In the genomic region with DNA sequence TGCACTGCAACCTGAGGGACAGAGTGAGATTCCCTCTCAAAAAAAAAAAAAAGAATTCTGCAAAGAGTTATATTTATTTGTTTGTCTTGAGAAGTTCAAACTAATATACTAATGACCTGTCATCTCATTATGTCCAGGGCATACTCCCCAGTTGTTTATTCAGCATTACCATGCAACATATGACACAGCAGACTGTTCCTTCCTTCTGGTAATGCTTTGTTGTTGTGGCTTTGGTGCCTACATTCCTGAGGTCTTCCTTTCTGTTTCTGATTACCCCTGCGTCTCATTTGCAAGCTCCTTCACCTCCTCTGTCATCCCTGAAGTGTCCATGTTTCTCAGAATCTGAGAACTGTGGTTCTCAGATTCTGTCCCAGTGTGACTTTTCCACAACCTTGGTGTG, we compare ENCODE assay signal across 18 cellular contexts. TPM values are rescaled to one million over a fixed set of nuclear protein-coding genes. Genes with fewer than 3 reads are reported as not detected.
DNase-seq lines count a peak whose midpoint lies in the region; ATAC-seq and TF ChIP-seq lines count a peak whose summit lies in the region.
"Had no signal": no experiment of that assay in that cellular context is flagged by ENCODE, and none has a peak within 500 bp of the region (broad histone marks: within the 10 kb centered on the region; RNA-seq: fewer than 3 reads in every experiment).

No MANE protein-coding gene starts in this region.

- no peaks in the 10 kb centered on the region for H4K20me1 ChIP-seq in SK-N-SH (ENCODE audit: insufficient read depth)
- no peaks in the 10 kb centered on the region for H4K20me1 ChIP-seq in osteoblast (ENCODE audit: insufficient read depth, low read length)

- no peak overlapping the region for H3K4me3 Mint-ChIP-seq in CD8-positive, alpha-beta T cell
- H3K4me3 Mint-ChIP-seq: brain; CD14-positive monocyte; stimulated activated naive B cell treated with anti-CD40 and anti-IgM and Interleukin-4, amounts not matched to agents 10 μg/mL and 1 μg/mL and 100 μg/mL, for 72 hours had no signal

- ATAC-seq in CD8-positive, alpha-beta T cell, result no peak
- ATAC-seq: Panc1; stimulated activated naive B cell treated with anti-CD40 and anti-IgM and Interleukin-4, amounts not matched to agents 10 μg/mL and 1 μg/mL and 100 μg/mL, for 72 hours had no signal

- peaks cover 54% of the 10 kb centered on the region for H3K36me3 Mint-ChIP-seq in CD8-positive, alpha-beta T cell

- H2AFZ ChIP-seq in SK-N-SH (ENCODE audit: low read depth) (no peak overlapping the region), osteoblast (ENCODE audit: low read length) (no peak overlapping the region)

- no peaks in the 10 kb centered on the region for H3K9me2 ChIP-seq in SK-N-SH

- peaks cover 13% of the 10 kb centered on the region for H3F3A ChIP-seq in SK-N-SH (replicated peaks; ENCODE audit: insufficient read depth)

- H3K9me3 ChIP-seq in SK-N-SH, result no peaks in the 10 kb centered on the region
- H3K9me3 ChIP-seq in osteoblast (ENCODE audit: low read depth, low read length), result no peaks in the 10 kb centered on the region
- no peaks in the 10 kb centered on the region for H3K9me3 ChIP-seq in CD8-positive, alpha-beta T cell (ENCODE audit: low read length)
- H3K9me3 ChIP-seq: MG63 had no signal

- no peaks in the 10 kb centered on the region for H3K79me2 ChIP-seq in SK-N-SH (ENCODE audit: insufficient read depth)
- H3K79me2 ChIP-seq in osteoblast (ENCODE audit: insufficient read depth, low read length), result no peaks in the 10 kb centered on the region

- H3K4me1 ChIP-seq in SK-N-SH (ENCODE audit: control insufficient read depth in 1 of 2, insufficient read depth in 2 of 2, low read depth in 1 of 2, low read length in 1 of 2) (0 out of 4 replicates have a peak, but pooled peaks cover 0 to 6% of the 10 kb centered on the region in 2 experiments), osteoblast (ENCODE audit: insufficient read depth, low read length) (peaks cover 29% of the 10 kb centered on the region)
- no peaks in the 10 kb centered on the region for H3K4me1 ChIP-seq in CD8-positive, alpha-beta T cell (ENCODE audit: insufficient read depth, low read length)

- CTCF ChIA-PET in SK-N-SH (lab: Yijun Ruan, JAX), result interaction anchor here (0.9 to 1.2 kb wide), 2 partner anchors 10 to 12 kb away, joined by 3 read pairs; no protein-coding TSS in a partner anchor
- CTCF ChIA-PET in CD8-positive, alpha-beta T cell (lab: Charles Lee), result no interaction called here

- H3K4me2 ChIP-seq in SK-N-SH (no peak overlapping the region), osteoblast (ENCODE audit: insufficient read depth, low read length) (no peak overlapping the region)

- POLR2A ChIA-PET in SK-N-SH (lab: Yijun Ruan, JAX), result no interaction called here
- POLR2A ChIA-PET in CD8-positive, alpha-beta T cell (lab: Charles Lee), result no interaction called here

- no peaks in the 10 kb centered on the region for H3K9me3 Mint-ChIP-seq in CD8-positive, alpha-beta T cell
- H3K9me3 Mint-ChIP-seq: brain; stimulated activated naive B cell treated with anti-CD40 and anti-IgM and Interleukin-4, amounts not matched to agents 10 μg/mL and 1 μg/mL and 100 μg/mL, for 72 hours had no signal

- H3K4me1 Mint-ChIP-seq in CD8-positive, alpha-beta T cell (ENCODE audit: low read depth), result no peaks in the 10 kb centered on the region
- H3K4me1 Mint-ChIP-seq: brain, CD14-positive monocyte had no signal

- TF ChIP-seq EP300 in SK-N-SH (IDR thresholded peaks at IDR 0.05; ENCODE audit: borderline replicate concordance in 1 of 2, low read depth in 1 of 2, low read length in 1 of 2), result no peak

- peaks cover 22 to 27% of the 10 kb centered on the region in 2 experiments for H3K36me3 ChIP-seq in SK-N-SH (replicated peaks in 1 of 2; ENCODE audit: control insufficient read depth in 1 of 2, insufficient read depth in 2 of 2, low read length in 1 of 2)
- H3K36me3 ChIP-seq in osteoblast (ENCODE audit: insufficient read depth, low read length), result no peaks in the 10 kb centered on the region
- no peaks in the 10 kb centered on the region for H3K36me3 ChIP-seq in CD8-positive, alpha-beta T cell (ENCODE audit: insufficient read depth, low read length)

- no peak overlapping the region for H3K9ac ChIP-seq in SK-N-SH

- H3K4me3 ChIP-seq in SK-N-SH (ENCODE audit: low read depth in 2 of 2, low read length in 1 of 2) (no peak overlapping the region), epithelial cell of proximal tubule (ENCODE audit: low read depth, low read length) (no peak overlapping the region), osteoblast (ENCODE audit: insufficient read depth, low read length) (no peak overlapping the region)
- H3K4me3 ChIP-seq in CD8-positive, alpha-beta T cell (ENCODE audit: low read depth, low read length), result no peak overlapping the region
- H3K4me3 ChIP-seq: MG63, skin epidermis had no signal

- intact Hi-C loops in CD8-positive, alpha-beta T cell (cut with DNase I, micrococcal nuclease), result no loop called here

- WGBS in SK-N-SH (ENCODE audit: low lambda C conversion rate), result 68% methylated on average over 1 of the region's 1 CpG

- H3K27me3 ChIP-seq in SK-N-SH (ENCODE audit: insufficient read depth) (no peaks in the 10 kb centered on the region), osteoblast (ENCODE audit: insufficient read depth, low read length) (no peaks in the 10 kb centered on the region)
- no peaks in the 10 kb centered on the region for H3K27me3 ChIP-seq in CD8-positive, alpha-beta T cell (ENCODE audit: insufficient read depth, low read length)
- H3K27me3 ChIP-seq: MG63 had no signal

- TF ChIP-seq RAD21 in SK-N-SH (IDR thresholded peaks at IDR 0.05; ENCODE audit: low read length), result no peak

- TF ChIP-seq CTCF in SK-N-SH (IDR thresholded peaks at IDR 0.05) (no peak), epithelial cell of proximal tubule (conservative IDR thresholded peaks at IDR 0.05; ENCODE audit: low read depth, low read length) (no peak), osteoblast (IDR thresholded peaks at IDR 0.05; ENCODE audit: extremely low read depth, low read depth, low read length) (no peak)
- no peak for TF ChIP-seq CTCF in CD8-positive, alpha-beta T cell (IDR thresholded peaks at IDR 0.05)

- DNase-seq in ELR (ENCODE audit: low read depth) (peak; percentile 67), SK-N-SH (no peak), epithelial cell of proximal tubule (ENCODE audit: low read depth) (peak; percentile 61), osteoblast (ENCODE audit: insufficient read length, low spot score, missing footprints) (no peak), NCI-H128 (lab: John Stamatoyannopoulos, UW; ENCODE audit: unreplicated experiment) (no peak), CD1c-positive myeloid dendritic cell (ENCODE audit: extremely low spot score) (no peak), NCI-H146 treated with DMSO at 0.1 percent for 48 hours (lab: John Stamatoyannopoulos, UW; ENCODE audit: unreplicated experiment) (no peak)
- no peak for DNase-seq in CD8-positive, alpha-beta T cell
- DNase-seq: activated gamma-delta T cell; MG63; NCI-H2081 treated with DMSO at 0.1 percent for 48 hours; nucleus accumbens; stimulated activated naive B cell treated with anti-CD40 and anti-IgM and Interleukin-4, amounts not matched to agents 10 μg/mL and 1 μg/mL and 100 μg/mL, for 72 hours; WERI-Rb-1 had no signal

- peak overlapping the region in 1 of 2 experiments; percentile 17; a peak in 1 of 4 replicates for H3K27ac ChIP-seq in SK-N-SH (ENCODE audit: low read depth in 2 of 2, low read length in 1 of 2)
- H3K27ac ChIP-seq in osteoblast (ENCODE audit: low read depth, low read length), result peak overlapping the region; percentile 52
- H3K27ac ChIP-seq in CD8-positive, alpha-beta T cell (ENCODE audit: low read depth, low read length), result no peak overlapping the region
- H3K27ac ChIP-seq: skin epidermis, WERI-Rb-1 had no signal

- no peak overlapping the region for H3K27ac Mint-ChIP-seq in CD8-positive, alpha-beta T cell
- H3K27ac Mint-ChIP-seq: brain; stimulated activated naive B cell treated with anti-CD40 and anti-IgM and Interleukin-4, amounts not matched to agents 10 μg/mL and 1 μg/mL and 100 μg/mL, for 72 hours had no signal

- H3K27me3 Mint-ChIP-seq in CD8-positive, alpha-beta T cell (ENCODE audit: low read depth), result no peaks in the 10 kb centered on the region
- H3K27me3 Mint-ChIP-seq: brain; stimulated activated naive B cell treated with anti-CD40 and anti-IgM and Interleukin-4, amounts not matched to agents 10 μg/mL and 1 μg/mL and 100 μg/mL, for 72 hours had no signal

TF ChIP-seq in SK-N-SH, 30 proteins besides CTCF, POLR2A, EP300 and RAD21:
- no peak for TF ChIP-seq FOXM1 (IDR thresholded peaks at IDR 0.05; ENCODE audit: low read depth)
- TF ChIP-seq NRF1 (IDR thresholded peaks at IDR 0.05; ENCODE audit: low read depth, low read length), result no peak
- TF ChIP-seq TCF12 (IDR thresholded peaks at IDR 0.05), result peak; percentile 15; the same call in 1 of the 2 replicates
- TF ChIP-seq YY1 (IDR thresholded peaks at IDR 0.05; ENCODE audit: low read depth), result no peak
TF ChIP-seq in SK-N-SH: peak in this region for 1.

RNA-seq across cellular contexts. Expression of gene DERA, which starts 55.3 kb away (rescaled TPM):
- polyA plus RNA-seq in SK-N-SH (2012; rRNA removed), result 16.6 and 20.0 TPM in 2 replicates
- polyA plus RNA-seq in SK-N-SH (2012; cell fraction: cytosol; rRNA removed), result 24.8 and 29.8 TPM in 2 replicates
- 7.3 and 13.3 TPM in 2 replicates for polyA plus RNA-seq in SK-N-SH (2012; cell fraction: nucleus; rRNA removed)
- total RNA-seq in epithelial cell of proximal tubule (52.6 and 76.0 TPM in 2 replicates), osteoblast (47.4 and 50.4 TPM in 2 replicates)
- 1 to 10 TPM; 4.9 to 5.1 TPM for total RNA-seq in CD8-positive, alpha-beta T cell

Comparison
In these comparisons a context has a peak if more than half of its experiments do, and no peak if none do; other contexts are left out.
1. DNase-seq: peak in ELR (single experiment) and epithelial cell of proximal tubule (single experiment); none in SK-N-SH (single experiment), osteoblast (single experiment), NCI-H128 (single experiment), CD1c-positive myeloid dendritic cell (single experiment), CD8-positive, alpha-beta T cell (0 of 7) and NCI-H146 treated with DMSO at 0.1 percent for 48 hours (single experiment).